In the genomic region with DNA sequence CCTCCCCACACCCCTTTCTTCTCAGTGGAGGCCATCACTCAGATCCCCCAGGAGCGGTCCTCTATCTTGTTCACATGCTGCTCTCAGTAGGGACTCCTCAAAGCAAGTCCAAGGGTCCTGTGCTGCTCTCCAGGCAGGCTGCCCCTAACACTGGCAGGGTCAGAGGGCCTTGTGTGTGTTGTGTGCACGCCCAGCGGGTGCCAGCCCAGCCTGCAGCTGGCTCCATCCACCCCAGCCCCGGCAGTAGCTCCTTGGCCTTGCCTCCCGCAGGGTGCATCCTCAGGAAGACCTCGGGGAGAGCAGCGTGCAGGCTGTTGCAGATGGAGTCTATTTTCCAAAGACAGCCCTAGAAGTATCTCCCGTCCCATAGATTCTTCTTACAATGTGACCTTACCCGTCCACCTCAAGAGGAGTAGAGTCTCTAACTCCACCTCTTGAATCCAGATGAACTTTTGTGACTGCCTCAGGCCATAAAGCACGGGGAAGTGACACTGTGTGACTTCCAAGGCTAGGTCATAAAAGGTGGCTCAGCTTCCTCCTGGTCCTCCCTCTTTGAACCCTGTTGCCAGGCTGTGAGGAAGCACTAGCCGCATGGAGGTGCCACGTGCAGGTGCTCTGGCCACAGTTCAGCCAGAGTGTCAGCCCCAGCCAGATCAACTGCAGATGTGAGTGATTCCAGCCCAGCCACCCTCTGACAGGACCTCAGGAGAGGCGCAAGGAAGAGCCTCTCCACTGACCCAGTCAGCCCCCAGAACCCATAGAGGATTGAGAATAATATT, we compare ENCODE assay signal across 17 cellular contexts.
DNase-seq lines count a peak whose midpoint lies in the region; FAIRE-seq and TF ChIP-seq lines count a peak whose summit lies in the region.
"Had no signal": no experiment of that assay in that cellular context is flagged by ENCODE, and none has a peak within 500 bp of the region (broad histone marks: within the 10 kb centered on the region; RNA-seq: fewer than 3 reads in every experiment).

No MANE protein-coding gene starts in this region.

- H3K27me3 ChIP-seq in colonic mucosa = no peaks in the 10 kb centered on the region
- no peaks in the 10 kb centered on the region for H3K27me3 ChIP-seq in osteoblast (ENCODE audit: insufficient read depth, low read length)
- peaks cover 4% of the 10 kb centered on the region for H3K27me3 ChIP-seq in endodermal cell (ENCODE audit: control insufficient read depth, insufficient read depth, low read length, poor library complexity, severe bottlenecking)
- H3K27me3 ChIP-seq: BLaER1 treated with 17β-estradiol and CSF1 and Interleukin-3, amounts not matched to agents 10 nM and 100 nM; SJSA1 had no signal

- no peaks in the 10 kb centered on the region for H3K9me3 ChIP-seq in colonic mucosa
- H3K9me3 ChIP-seq in osteoblast (ENCODE audit: low read depth, low read length) = no peaks in the 10 kb centered on the region
- no peaks in the 10 kb centered on the region for H3K9me3 ChIP-seq in endodermal cell (ENCODE audit: control insufficient read depth, low read length)
- H3K9me3 ChIP-seq: BLaER1 treated with 17β-estradiol and CSF1 and Interleukin-3, amounts not matched to agents 10 nM and 100 nM; SJSA1 had no signal

- H3K79me2 ChIP-seq in osteoblast (ENCODE audit: insufficient read depth, low read length) = no peaks in the 10 kb centered on the region

- intact Hi-C loops in colonic mucosa (cut with DNase I) = no loop called here
- intact Hi-C loops in activated naive CD4-positive, alpha-beta T cell treated with anti-CD3 and anti-CD28 coated beads for 36 hours (cut with micrococcal nuclease) = no loop called here

- H3K4me3 Mint-ChIP-seq in type B pancreatic cell (no peak overlapping the region), endodermal cell (no peak overlapping the region)
- no peak overlapping the region for H3K4me3 Mint-ChIP-seq in activated naive CD4-positive, alpha-beta T cell treated with anti-CD3 and anti-CD28 coated beads for 36 hours

- H3K4me3 ChIP-seq in colonic mucosa (no peak overlapping the region), osteoblast (ENCODE audit: insufficient read depth, low read length) (no peak overlapping the region), endodermal cell (ENCODE audit: low read length) (no peak overlapping the region)
- H3K4me3 ChIP-seq: BLaER1 treated with 17β-estradiol and CSF1 and Interleukin-3, amounts not matched to agents 10 nM and 100 nM; SJSA1 had no signal

- CTCF ChIA-PET in activated naive CD4-positive, alpha-beta T cell treated with anti-CD3 and anti-CD28 coated beads for 36 hours (lab: Charles Lee) = no interaction called here

- H4K20me1 ChIP-seq in osteoblast (ENCODE audit: insufficient read depth, low read length) = no peaks in the 10 kb centered on the region
- H4K20me1 ChIP-seq: BLaER1 treated with 17β-estradiol and CSF1 and Interleukin-3, amounts not matched to agents 10 nM and 100 nM had no signal

- H3K27ac Mint-ChIP-seq in type B pancreatic cell (peak overlapping the region; percentile 43), endodermal cell (no peak overlapping the region)
- H3K27ac Mint-ChIP-seq in activated naive CD4-positive, alpha-beta T cell treated with anti-CD3 and anti-CD28 coated beads for 36 hours = no peak overlapping the region

- H3K4me1 Mint-ChIP-seq in type B pancreatic cell (ENCODE audit: unreplicated experiment) (peaks cover 23% of the 10 kb centered on the region), endodermal cell (peaks cover 5% of the 10 kb centered on the region)
- peaks cover 1% of the 10 kb centered on the region for H3K4me1 Mint-ChIP-seq in activated naive CD4-positive, alpha-beta T cell treated with anti-CD3 and anti-CD28 coated beads for 36 hours (ENCODE audit: low read depth)

- H3K9ac ChIP-seq in colonic mucosa (ENCODE audit: low read depth in 2 of 2, low read length in 2 of 2) (no peak overlapping the region), endodermal cell (ENCODE audit: extremely low read depth, low read length, poor library complexity, severe bottlenecking) (no peak overlapping the region)
- H3K9ac ChIP-seq: BLaER1 treated with 17β-estradiol and CSF1 and Interleukin-3, amounts not matched to agents 10 nM and 100 nM had no signal

- H3K27ac ChIP-seq in colonic mucosa = no peak overlapping the region
- H3K27ac ChIP-seq in osteoblast (ENCODE audit: low read depth, low read length) = no peak overlapping the region
- no peak overlapping the region for H3K27ac ChIP-seq in endodermal cell (ENCODE audit: low read depth, low read length)
- H3K27ac ChIP-seq: BLaER1 treated with 17β-estradiol and CSF1 and Interleukin-3, amounts not matched to agents 10 nM and 100 nM; SJSA1 had no signal

- no peak overlapping the region for H2AFZ ChIP-seq in osteoblast (ENCODE audit: low read length)

- no peak overlapping the region for H3K4me2 ChIP-seq in osteoblast (ENCODE audit: insufficient read depth, low read length)

- 89 to 93% methylated on average over 6 to 13 of the region's 13 CpGs for WGBS in endodermal cell (ENCODE audit: insufficient coverage in 1 of 2, insufficient read length in 1 of 2), 2 experiments

- H3K27me3 Mint-ChIP-seq in type B pancreatic cell = peaks cover 3% of the 10 kb centered on the region
- peaks cover 3% of the 10 kb centered on the region for H3K27me3 Mint-ChIP-seq in endodermal cell (ENCODE audit: insufficient read depth)
- H3K27me3 Mint-ChIP-seq in activated naive CD4-positive, alpha-beta T cell treated with anti-CD3 and anti-CD28 coated beads for 36 hours (ENCODE audit: low read depth) = no peaks in the 10 kb centered on the region

- FAIRE-seq in GM12892 (lab: Jason Lieb, UNC) = no peak

- H3K36me3 Mint-ChIP-seq in type B pancreatic cell (no peaks in the 10 kb centered on the region), endodermal cell (ENCODE audit: low read depth) (no peaks in the 10 kb centered on the region)
- no peaks in the 10 kb centered on the region for H3K36me3 Mint-ChIP-seq in activated naive CD4-positive, alpha-beta T cell treated with anti-CD3 and anti-CD28 coated beads for 36 hours (ENCODE audit: low read depth)

- H3K36me3 ChIP-seq in colonic mucosa (no peaks in the 10 kb centered on the region), osteoblast (ENCODE audit: insufficient read depth, low read length) (no peaks in the 10 kb centered on the region), endodermal cell (ENCODE audit: control insufficient read depth, insufficient read depth, low read length) (no peaks in the 10 kb centered on the region)
- H3K36me3 ChIP-seq: BLaER1 treated with 17β-estradiol and CSF1 and Interleukin-3, amounts not matched to agents 10 nM and 100 nM; SJSA1 had no signal

- TF ChIP-seq POLR2A in GM12892 (IDR thresholded peaks at IDR 0.05; ENCODE audit: low read depth, low read length) = no peak

- DNase-seq in NCI-H69 (lab: John Stamatoyannopoulos, UW) (peak; percentile 62), colonic mucosa (peak; percentile 46), osteoblast (ENCODE audit: insufficient read length, low spot score, missing footprints) (peak; percentile 65), type B pancreatic cell (ENCODE audit: extremely low spot score, unreplicated experiment) (no peak), endodermal cell (no peak), GM12892 (ENCODE audit: insufficient read length) (no peak)
- DNase-seq in activated naive CD4-positive, alpha-beta T cell treated with anti-CD3 and anti-CD28 coated beads for 36 hours = no peak
- DNase-seq: DMS153; H7; KBM-7; NCI-H1048; NCI-H1694 treated with DMSO at 0.1 percent for 48 hours; NCI-H345; NCI-H526 treated with DMSO at 0.1 percent for 48 hours; NK-92 treated with Interleukin-12 subunit alpha and Interleukin-12 subunit beta, amount 100 ng/mL, for 24 hours had no signal

- no peaks in the 10 kb centered on the region for H3K4me1 ChIP-seq in colonic mucosa
- H3K4me1 ChIP-seq in osteoblast (ENCODE audit: insufficient read depth, low read length) = peaks cover 23% of the 10 kb centered on the region
- peaks cover 5% of the 10 kb centered on the region for H3K4me1 ChIP-seq in endodermal cell (ENCODE audit: control insufficient read depth, insufficient read depth, low read length)

- H3K9me3 Mint-ChIP-seq in type B pancreatic cell (no peaks in the 10 kb centered on the region), endodermal cell (no peaks in the 10 kb centered on the region)
- H3K9me3 Mint-ChIP-seq in activated naive CD4-positive, alpha-beta T cell treated with anti-CD3 and anti-CD28 coated beads for 36 hours = no peaks in the 10 kb centered on the region

- TF ChIP-seq CTCF in colonic mucosa (IDR thresholded peaks at IDR 0.05) (no peak), osteoblast (IDR thresholded peaks at IDR 0.05; ENCODE audit: extremely low read depth, low read depth, low read length) (no peak), type B pancreatic cell (conservative IDR thresholded peaks at IDR 0.05) (no peak), endodermal cell (conservative IDR thresholded peaks at IDR 0.05) (no peak)

Comparison
In these comparisons a context has a peak if more than half of its experiments do, and no peak if none do; other contexts are left out.
1. DNase-seq: peak in NCI-H69 (single experiment), colonic mucosa (single experiment) and osteoblast (single experiment); none in type B pancreatic cell (single experiment), endodermal cell (single experiment), activated naive CD4-positive, alpha-beta T cell treated with anti-CD3 and anti-CD28 coated beads for 36 hours (single experiment) and GM12892 (single experiment).